Comparison of ENCODE assay signal across 1 cellular context in the genomic region with DNA sequence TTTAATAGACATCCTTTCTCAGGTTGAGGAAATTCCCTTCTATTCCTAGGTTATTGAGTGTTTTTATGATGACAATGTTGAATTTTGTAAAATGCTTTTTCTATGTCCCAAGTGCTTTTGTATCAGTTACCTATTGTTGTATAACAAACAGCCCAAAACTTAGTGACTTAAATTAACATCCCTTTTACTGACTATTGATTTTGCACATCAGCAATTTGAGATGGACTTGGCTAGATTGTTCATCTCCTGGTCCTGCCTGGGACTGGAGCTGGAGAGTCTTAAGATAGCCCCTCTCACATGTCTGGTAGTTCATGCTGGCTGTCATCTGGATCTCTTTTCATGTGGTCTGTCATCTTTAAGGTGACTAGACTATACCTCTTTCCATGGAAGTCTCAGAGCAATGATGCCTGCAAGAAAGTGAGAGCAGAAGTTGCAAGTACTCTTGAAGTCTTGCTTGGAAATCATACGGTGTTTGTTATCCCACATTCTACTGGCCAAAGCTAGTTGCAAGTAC.
TF ChIP-seq lines count a peak whose summit lies in the region.

No MANE protein-coding gene starts in this region.

TF ChIP-seq in K562, 482 proteins besides CTCF, POLR2A, EP300 and RAD21:
- no peak for TF ChIP-seq NR1H2 (CRISPR knock-in tag; IDR thresholded peaks at IDR 0.05)
- peak; percentile 48; the same call in 1 of the 2 replicates for TF ChIP-seq C11orf30 (IDR thresholded peaks at IDR 0.05; ENCODE audit: low read depth)
- peak; percentile 62 for TF ChIP-seq ZNF316 (IDR thresholded peaks at IDR 0.05)
- no peak for TF ChIP-seq ZNF668 (CRISPR knock-in tag; IDR thresholded peaks at IDR 0.05)
- TF ChIP-seq, protein P1, sequence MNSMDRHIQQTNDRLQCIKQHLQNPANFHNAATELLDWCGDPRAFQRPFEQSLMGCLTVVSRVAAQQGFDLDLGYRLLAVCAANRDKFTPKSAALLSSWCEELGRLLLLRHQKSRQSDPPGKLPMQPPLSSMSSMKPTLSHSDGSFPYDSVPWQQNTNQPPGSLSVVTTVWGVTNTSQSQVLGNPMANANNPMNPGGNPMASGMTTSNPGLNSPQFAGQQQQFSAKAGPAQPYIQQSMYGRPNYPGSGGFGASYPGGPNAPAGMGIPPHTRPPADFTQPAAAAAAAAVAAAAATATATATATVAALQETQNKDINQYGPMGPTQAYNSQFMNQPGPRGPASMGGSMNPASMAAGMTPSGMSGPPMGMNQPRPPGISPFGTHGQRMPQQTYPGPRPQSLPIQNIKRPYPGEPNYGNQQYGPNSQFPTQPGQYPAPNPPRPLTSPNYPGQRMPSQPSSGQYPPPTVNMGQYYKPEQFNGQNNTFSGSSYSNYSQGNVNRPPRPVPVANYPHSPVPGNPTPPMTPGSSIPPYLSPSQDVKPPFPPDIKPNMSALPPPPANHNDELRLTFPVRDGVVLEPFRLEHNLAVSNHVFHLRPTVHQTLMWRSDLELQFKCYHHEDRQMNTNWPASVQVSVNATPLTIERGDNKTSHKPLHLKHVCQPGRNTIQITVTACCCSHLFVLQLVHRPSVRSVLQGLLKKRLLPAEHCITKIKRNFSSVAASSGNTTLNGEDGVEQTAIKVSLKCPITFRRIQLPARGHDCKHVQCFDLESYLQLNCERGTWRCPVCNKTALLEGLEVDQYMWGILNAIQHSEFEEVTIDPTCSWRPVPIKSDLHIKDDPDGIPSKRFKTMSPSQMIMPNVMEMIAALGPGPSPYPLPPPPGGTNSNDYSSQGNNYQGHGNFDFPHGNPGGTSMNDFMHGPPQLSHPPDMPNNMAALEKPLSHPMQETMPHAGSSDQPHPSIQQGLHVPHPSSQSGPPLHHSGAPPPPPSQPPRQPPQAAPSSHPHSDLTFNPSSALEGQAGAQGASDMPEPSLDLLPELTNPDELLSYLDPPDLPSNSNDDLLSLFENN (IDR thresholded peaks at IDR 0.05; ENCODE audit: low read depth in 2 of 2, low read length in 2 of 2), result no peak
- TF ChIP-seq CEBPB (tag; IDR thresholded peaks at IDR 0.05), result no peak
TF ChIP-seq in K562: peak in this region for 2.
